ENCODE assay signal across 1 cellular context in the genomic region with DNA sequence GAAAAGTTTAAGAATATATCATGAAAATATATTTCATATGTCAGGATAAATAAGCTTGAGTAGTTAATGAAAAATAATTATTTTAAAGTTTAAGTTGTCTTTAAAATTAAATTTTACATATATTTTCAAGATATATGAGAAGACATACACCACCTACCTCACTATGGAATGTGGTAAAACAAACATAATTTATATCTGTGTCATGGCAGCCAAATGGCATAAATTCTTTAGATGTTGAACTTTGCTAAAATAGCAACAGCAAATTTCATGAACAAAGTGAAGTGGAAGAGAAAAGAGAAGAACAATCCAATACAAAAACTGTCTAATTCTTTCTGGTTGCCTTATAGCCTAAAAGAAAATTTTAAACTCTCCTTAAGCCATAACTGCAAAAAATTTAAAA.
TF ChIP-seq lines count a peak whose summit lies in the region.

No MANE protein-coding gene starts in this region.

TF ChIP-seq in IMR-90, 13 proteins besides CTCF, POLR2A, EP300 and RAD21 (continued from another document):
- TF ChIP-seq, protein P1, sequence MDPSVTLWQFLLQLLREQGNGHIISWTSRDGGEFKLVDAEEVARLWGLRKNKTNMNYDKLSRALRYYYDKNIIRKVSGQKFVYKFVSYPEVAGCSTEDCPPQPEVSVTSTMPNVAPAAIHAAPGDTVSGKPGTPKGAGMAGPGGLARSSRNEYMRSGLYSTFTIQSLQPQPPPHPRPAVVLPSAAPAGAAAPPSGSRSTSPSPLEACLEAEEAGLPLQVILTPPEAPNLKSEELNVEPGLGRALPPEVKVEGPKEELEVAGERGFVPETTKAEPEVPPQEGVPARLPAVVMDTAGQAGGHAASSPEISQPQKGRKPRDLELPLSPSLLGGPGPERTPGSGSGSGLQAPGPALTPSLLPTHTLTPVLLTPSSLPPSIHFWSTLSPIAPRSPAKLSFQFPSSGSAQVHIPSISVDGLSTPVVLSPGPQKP (IDR thresholded peaks at IDR 0.05; ENCODE audit: borderline replicate concordance, low read depth, low read length), result no peak
- TF ChIP-seq BHLHE40 (IDR thresholded peaks at IDR 0.05; ENCODE audit: low read depth, low read length), result no peak
- no peak for TF ChIP-seq MAZ (IDR thresholded peaks at IDR 0.05; ENCODE audit: borderline replicate concordance, low read depth, low read length)
- TF ChIP-seq CHD1 (IDR thresholded peaks at IDR 0.05; ENCODE audit: low read depth, low read length), result no peak
- no peak for TF ChIP-seq RCOR1 (IDR thresholded peaks at IDR 0.05; ENCODE audit: insufficient replicate concordance, low read length)
- no peak for TF ChIP-seq NFE2L2 (IDR thresholded peaks at IDR 0.05; ENCODE audit: low read depth, low read length)
